In the genomic region with DNA sequence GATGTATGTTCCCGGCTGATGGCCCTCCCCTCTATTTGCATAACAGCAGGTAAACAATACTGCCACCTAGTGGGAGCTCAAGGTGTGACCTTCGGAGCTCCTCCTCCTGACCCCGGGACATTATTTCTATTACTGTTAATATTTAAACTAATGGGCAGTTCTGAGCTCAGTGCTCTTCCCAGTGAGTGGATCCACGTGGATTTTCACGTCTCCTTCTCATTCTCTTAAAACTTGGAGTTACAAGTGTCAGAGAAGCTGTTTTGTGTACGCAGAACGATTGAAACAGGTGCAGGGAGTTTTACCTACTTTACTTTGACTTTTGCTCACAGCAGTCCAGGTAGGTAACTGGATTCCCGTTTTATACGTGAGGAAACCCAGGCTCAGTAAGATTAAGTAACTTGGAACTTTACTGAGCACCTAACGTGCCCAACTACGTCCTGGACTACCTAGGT, we compare ENCODE assay signal across 8 cellular contexts.
DNase-seq lines count a peak whose midpoint lies in the region; ATAC-seq and TF ChIP-seq lines count a peak whose summit lies in the region.

No MANE protein-coding gene starts in this region.

- no peaks in the 10 kb centered on the region for H3K9me3 ChIP-seq in lower lobe of right lung

- no peak overlapping the region for H3K4me3 ChIP-seq in choroid plexus epithelial cell (ENCODE audit: low read depth, low read length)
- no peak overlapping the region for H3K4me3 ChIP-seq in lower lobe of right lung

- H3K36me3 ChIP-seq in lower lobe of right lung: no peaks in the 10 kb centered on the region

- DNase-seq in SIG-M5 treated with dmso at 0.1 percent for 504 hours (lab: John Stamatoyannopoulos, UW; ENCODE audit: unreplicated experiment) (peak; percentile 66), SIG-M5 (lab: John Stamatoyannopoulos, UW) (no peak), NCI-H1417 (lab: John Stamatoyannopoulos, UW) (peak; percentile 39 to 79 (median 75)), choroid plexus epithelial cell (ENCODE audit: low read depth) (peak; percentile 78), lower lobe of right lung (no peak)
- DNase-seq in activated CD4-positive, alpha-beta T cell treated with anti-CD3 and anti-CD28 coated beads for 24 hours (ENCODE audit: low read depth in 2 of 2): peak; percentile 48 to 56
- peak; percentile 49 for DNase-seq in stimulated activated CD8-positive, alpha-beta memory T cell treated with anti-CD3 and anti-CD28 coated beads, Interleukin-4, amount 100 ng/mL, for 24 hours (ENCODE audit: low read depth)

- peaks cover 35% of the 10 kb centered on the region for H3K4me1 ChIP-seq in lower lobe of right lung

- H3K27me3 ChIP-seq in lower lobe of right lung (ENCODE audit: low read depth): no peaks in the 10 kb centered on the region

- no peak overlapping the region for H3K27ac ChIP-seq in lower lobe of right lung

- peak; percentile 84 to 86 for ATAC-seq in lower lobe of right lung
- no peak for ATAC-seq in GM18511 (IDR thresholded peaks at IDR 0.05; ENCODE audit: unreplicated experiment)

- intact Hi-C loops in lower lobe of right lung (cut with DNase I): loop anchor here (10.0 kb wide), 1 partner anchor 134 kb away; no protein-coding TSS in a partner anchor

- TF ChIP-seq CTCF in choroid plexus epithelial cell (conservative IDR thresholded peaks at IDR 0.05; ENCODE audit: low read depth, low read length) (peak; percentile 78), lower lobe of right lung (IDR thresholded peaks at IDR 0.05) (peak; percentile 79)

Comparison
In these comparisons a context has a peak if more than half of its experiments do, and no peak if none do; other contexts are left out.
1. DNase-seq: peak in SIG-M5 treated with dmso at 0.1 percent for 504 hours (single experiment), NCI-H1417 (3 of 3), activated CD4-positive, alpha-beta T cell treated with anti-CD3 and anti-CD28 coated beads for 24 hours (2 of 2), choroid plexus epithelial cell (single experiment) and stimulated activated CD8-positive, alpha-beta memory T cell treated with anti-CD3 and anti-CD28 coated beads, Interleukin-4, amount 100 ng/mL, for 24 hours (single experiment); none in SIG-M5 (single experiment) and lower lobe of right lung (single experiment).